Comparison of ENCODE assay signal across 8 cellular contexts in the genomic region with DNA sequence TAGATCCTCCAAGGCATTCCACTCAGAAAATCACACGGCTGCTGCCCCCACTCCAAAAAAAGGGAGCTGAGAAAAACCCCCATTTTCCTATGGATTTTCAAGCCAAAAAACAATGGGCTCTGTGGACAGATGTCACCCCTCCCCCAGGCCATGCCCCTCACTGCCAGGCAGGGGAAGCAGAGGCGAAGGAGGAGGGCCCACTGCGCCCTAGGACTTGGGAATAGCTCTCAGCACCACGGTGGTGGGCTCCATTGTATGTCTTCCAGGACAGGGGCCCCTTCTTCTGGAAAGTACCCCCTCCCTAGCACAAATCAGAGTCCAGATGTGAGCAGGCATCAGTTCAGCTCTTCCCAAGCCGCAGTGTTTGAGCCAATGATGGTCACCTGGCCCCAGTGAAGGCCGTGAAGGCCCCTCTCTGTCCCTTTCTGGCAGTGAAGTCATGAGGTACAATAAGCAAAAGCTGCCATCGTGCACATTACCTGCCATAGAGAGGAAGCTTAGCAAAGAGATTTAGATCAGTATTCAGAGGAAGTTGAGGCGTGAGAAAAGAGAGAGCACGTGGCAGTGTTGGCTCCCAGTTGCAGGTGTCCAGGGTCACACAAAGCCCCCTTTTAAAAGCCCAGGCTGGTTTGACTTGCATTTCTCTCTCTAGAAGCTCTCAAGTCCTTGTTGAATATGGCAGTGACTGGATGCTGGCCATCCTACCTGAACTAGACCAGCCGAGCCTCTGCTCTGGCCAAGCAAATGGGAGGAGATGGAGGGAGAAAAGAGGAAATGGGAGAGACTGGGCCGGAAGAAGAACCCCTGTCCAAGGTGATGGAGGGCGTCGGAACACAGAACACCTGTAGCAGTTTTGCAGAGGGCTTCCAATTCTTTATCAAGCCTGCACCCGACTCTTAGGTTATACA.
DNase-seq lines count a peak whose midpoint lies in the region; FAIRE-seq and TF ChIP-seq lines count a peak whose summit lies in the region.

No MANE protein-coding gene starts in this region.

- TF ChIP-seq POLR2A in GM19193 (IDR thresholded peaks at IDR 0.05; ENCODE audit: extremely low read depth, insufficient read depth, insufficient read length), result peak; percentile 38

- no peak for FAIRE-seq in small intestine (lab: Jason Lieb, UNC)

- peak overlapping the region; percentile 42 for H3K9ac ChIP-seq in SU-DHL-6 (ENCODE audit: low read length)
- H3K9ac ChIP-seq in fibroblast of lung (ENCODE audit: insufficient read depth, low read length), result peak overlapping the region; percentile 20

- no peaks in the 10 kb centered on the region for H4K20me1 ChIP-seq in SU-DHL-6 (ENCODE audit: low read depth, low read length)
- H4K20me1 ChIP-seq in fibroblast of lung (ENCODE audit: control insufficient read depth, extremely low read depth, insufficient read depth, low read length), result no peaks in the 10 kb centered on the region

- H3F3A ChIP-seq in SU-DHL-6 (ENCODE audit: insufficient read depth), result peaks cover 43% of the 10 kb centered on the region

- no peak for DNase-seq in fibroblast of lung (ENCODE audit: low read depth in 2 of 2)
- DNase-seq in small intestine, result no peak
- DNase-seq in ecto neural progenitor cell (ENCODE audit: low spot score), result no peak
- no peak for DNase-seq in germinal center (ENCODE audit: low spot score)
- no peak for DNase-seq in 8988T
- no peak for DNase-seq in kidney glomerular epithelial cell (lab: John Stamatoyannopoulos, UW)

- H3K4me1 ChIP-seq in fibroblast of lung (ENCODE audit: control insufficient read depth, extremely low read depth, insufficient read depth, low read length) (peaks cover 46% of the 10 kb centered on the region), small intestine (ENCODE audit: control insufficient read depth in 2 of 2, insufficient read depth in 1 of 2, low read depth in 1 of 2, low read length in 1 of 2) (peaks cover 14 to 43% of the 10 kb centered on the region in 2 donors)

- no peaks in the 10 kb centered on the region for H3K79me2 ChIP-seq in SU-DHL-6 (ENCODE audit: insufficient read depth, low read length)
- no peaks in the 10 kb centered on the region for H3K79me2 ChIP-seq in fibroblast of lung (ENCODE audit: control insufficient read depth, insufficient read depth, low read length)

- H3K4me2 ChIP-seq in SU-DHL-6 (ENCODE audit: low read depth, low read length, poor library complexity, severe bottlenecking) (peak overlapping the region; percentile 68), fibroblast of lung (ENCODE audit: extremely low read depth, insufficient read depth, low read length) (peak overlapping the region; percentile 49)

- H3K27me3 ChIP-seq in SU-DHL-6 (ENCODE audit: low read length) (no peaks in the 10 kb centered on the region), fibroblast of lung (ENCODE audit: control insufficient read depth, insufficient read depth, low read length) (no peaks in the 10 kb centered on the region), small intestine (ENCODE audit: control insufficient read depth in 2 of 2, insufficient read depth in 2 of 2, low read length in 2 of 2) (no peaks in the 10 kb centered on the region)

- no peaks in the 10 kb centered on the region for H3K36me3 ChIP-seq in SU-DHL-6 (ENCODE audit: low read length)
- no peaks in the 10 kb centered on the region for H3K36me3 ChIP-seq in fibroblast of lung (ENCODE audit: control insufficient read depth, insufficient read depth, low read length)
- no peaks in the 10 kb centered on the region for H3K36me3 ChIP-seq in small intestine (ENCODE audit: control insufficient read depth in 2 of 2, insufficient read depth in 2 of 2, low read length in 2 of 2)

- H3K27ac ChIP-seq in SU-DHL-6 (ENCODE audit: low read depth, low read length), result peak overlapping the region; percentile 82
- peak overlapping the region; percentile 95 for H3K27ac ChIP-seq in fibroblast of lung (ENCODE audit: insufficient read depth, low read length)
- H3K27ac ChIP-seq in small intestine (ENCODE audit: low read depth in 1 of 2, low read length in 1 of 2), result peak overlapping the region; percentile 93 to 97

- peak overlapping the region; percentile 33 for H3K4me3 ChIP-seq in SU-DHL-6 (ENCODE audit: insufficient read depth, low read length, poor library complexity, severe bottlenecking)
- no peak overlapping the region for H3K4me3 ChIP-seq in fibroblast of lung (replicated peaks in 1 of 4; ENCODE audit: control extremely low read depth in 1 of 4, insufficient read depth in 1 of 4, low read depth in 3 of 4, low read length in 4 of 4)
- H3K4me3 ChIP-seq in small intestine (ENCODE audit: low read depth in 1 of 2, low read length in 2 of 2), result no peak overlapping the region

- no peak for TF ChIP-seq CTCF in SU-DHL-6 (IDR thresholded peaks at IDR 0.05; ENCODE audit: insufficient read depth, low read length, poor library complexity, severe bottlenecking)
- no peak for TF ChIP-seq CTCF in fibroblast of lung (conservative IDR thresholded peaks at IDR 0.05 in 1 of 2, IDR thresholded peaks at IDR 0.05 in 1 of 2; ENCODE audit: low read depth in 1 of 2, low read length in 2 of 2)

- H2AFZ ChIP-seq in SU-DHL-6 (ENCODE audit: low read depth, low read length, severe bottlenecking), result peak overlapping the region; percentile 48
- H2AFZ ChIP-seq in fibroblast of lung (ENCODE audit: low read length), result no peak overlapping the region

- WGBS in small intestine, 3 donors, result 64 to 75% (median 69%) methylated on average over 14 of the region's 14 CpGs

- H3K9me2 ChIP-seq in SU-DHL-6 (replicated peaks; ENCODE audit: insufficient read depth, low read length), result no peaks in the 10 kb centered on the region

- H3K9me3 ChIP-seq in SU-DHL-6 (ENCODE audit: insufficient read depth, low read length), result no peaks in the 10 kb centered on the region
- no peaks in the 10 kb centered on the region for H3K9me3 ChIP-seq in fibroblast of lung (ENCODE audit: control insufficient read depth, insufficient read depth, low read depth, low read length)
- H3K9me3 ChIP-seq in small intestine (ENCODE audit: control insufficient read depth, low read depth), result no peaks in the 10 kb centered on the region
